In the genomic region with DNA sequence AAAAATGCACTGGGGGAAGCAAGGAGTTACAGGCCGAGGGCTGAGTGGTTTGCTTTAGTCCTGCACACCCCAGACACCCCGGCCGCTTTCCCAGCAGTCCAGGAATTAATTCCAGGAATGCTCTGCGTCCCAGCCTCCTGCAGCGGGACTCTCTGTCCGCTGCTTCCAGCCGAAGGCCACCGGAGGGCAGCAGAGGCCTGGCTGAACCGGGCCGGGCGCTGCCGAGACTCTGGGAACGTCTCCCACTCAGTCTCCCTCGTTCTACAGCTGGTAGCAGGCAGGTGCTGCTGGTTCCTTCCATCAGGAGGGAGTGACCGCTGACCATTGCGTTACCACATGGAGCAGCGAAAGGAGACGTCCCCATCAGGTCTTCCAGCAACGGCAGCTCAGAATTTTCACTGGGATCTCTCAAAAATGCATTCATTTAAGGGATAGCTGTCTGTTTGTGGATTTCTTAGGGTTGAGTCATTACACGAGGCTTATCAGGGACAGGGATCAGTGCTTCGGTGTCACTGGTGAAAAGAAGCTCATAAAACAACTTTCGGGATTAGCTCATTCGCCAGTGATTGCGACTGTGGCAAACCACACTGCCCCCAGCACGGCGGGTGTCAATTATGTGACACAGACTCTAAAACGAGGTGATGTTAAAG, we compare ENCODE assay signal across 1 cellular context.
TF ChIP-seq lines count a peak whose summit lies in the region.

No MANE protein-coding gene starts in this region.

TF ChIP-seq in HCT116, 20 proteins besides CTCF, POLR2A, EP300 and RAD21 (continued from another document):
- TF ChIP-seq EZH2 (IDR thresholded peaks at IDR 0.05) (no peak), CBX3 (IDR thresholded peaks at IDR 0.05; ENCODE audit: low read depth) (peak; percentile 94), YY1 (IDR thresholded peaks at IDR 0.05; ENCODE audit: extremely low read depth, insufficient replicate concordance, low read depth, low read length) (peak; percentile 25), EZH2phosphoT487 (IDR thresholded peaks at IDR 0.05; ENCODE audit: borderline replicate concordance) (no peak), ZFX (IDR thresholded peaks at IDR 0.05) (no peak), SIN3A (IDR thresholded peaks at IDR 0.05; ENCODE audit: low read depth) (no peak), ELF1 (IDR thresholded peaks at IDR 0.05; ENCODE audit: borderline replicate concordance, low read depth) (no peak), SP1 (IDR thresholded peaks at IDR 0.05; ENCODE audit: low read depth) (no peak), SRF (IDR thresholded peaks at IDR 0.05; ENCODE audit: low read depth) (no peak), EGR1 (IDR thresholded peaks at IDR 0.05; ENCODE audit: low read depth) (0 out of 2 replicates have a peak, but pooled peaks have one; percentile 10), FOSL1 (IDR thresholded peaks at IDR 0.05; ENCODE audit: low read depth) (no peak; the same call in 1 of the 2 replicates)
- TF ChIP-seq, protein P1, sequence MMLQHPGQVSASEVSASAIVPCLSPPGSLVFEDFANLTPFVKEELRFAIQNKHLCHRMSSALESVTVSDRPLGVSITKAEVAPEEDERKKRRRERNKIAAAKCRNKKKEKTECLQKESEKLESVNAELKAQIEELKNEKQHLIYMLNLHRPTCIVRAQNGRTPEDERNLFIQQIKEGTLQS (IDR thresholded peaks at IDR 0.05) = no peak
- TF ChIP-seq, protein P2, sequence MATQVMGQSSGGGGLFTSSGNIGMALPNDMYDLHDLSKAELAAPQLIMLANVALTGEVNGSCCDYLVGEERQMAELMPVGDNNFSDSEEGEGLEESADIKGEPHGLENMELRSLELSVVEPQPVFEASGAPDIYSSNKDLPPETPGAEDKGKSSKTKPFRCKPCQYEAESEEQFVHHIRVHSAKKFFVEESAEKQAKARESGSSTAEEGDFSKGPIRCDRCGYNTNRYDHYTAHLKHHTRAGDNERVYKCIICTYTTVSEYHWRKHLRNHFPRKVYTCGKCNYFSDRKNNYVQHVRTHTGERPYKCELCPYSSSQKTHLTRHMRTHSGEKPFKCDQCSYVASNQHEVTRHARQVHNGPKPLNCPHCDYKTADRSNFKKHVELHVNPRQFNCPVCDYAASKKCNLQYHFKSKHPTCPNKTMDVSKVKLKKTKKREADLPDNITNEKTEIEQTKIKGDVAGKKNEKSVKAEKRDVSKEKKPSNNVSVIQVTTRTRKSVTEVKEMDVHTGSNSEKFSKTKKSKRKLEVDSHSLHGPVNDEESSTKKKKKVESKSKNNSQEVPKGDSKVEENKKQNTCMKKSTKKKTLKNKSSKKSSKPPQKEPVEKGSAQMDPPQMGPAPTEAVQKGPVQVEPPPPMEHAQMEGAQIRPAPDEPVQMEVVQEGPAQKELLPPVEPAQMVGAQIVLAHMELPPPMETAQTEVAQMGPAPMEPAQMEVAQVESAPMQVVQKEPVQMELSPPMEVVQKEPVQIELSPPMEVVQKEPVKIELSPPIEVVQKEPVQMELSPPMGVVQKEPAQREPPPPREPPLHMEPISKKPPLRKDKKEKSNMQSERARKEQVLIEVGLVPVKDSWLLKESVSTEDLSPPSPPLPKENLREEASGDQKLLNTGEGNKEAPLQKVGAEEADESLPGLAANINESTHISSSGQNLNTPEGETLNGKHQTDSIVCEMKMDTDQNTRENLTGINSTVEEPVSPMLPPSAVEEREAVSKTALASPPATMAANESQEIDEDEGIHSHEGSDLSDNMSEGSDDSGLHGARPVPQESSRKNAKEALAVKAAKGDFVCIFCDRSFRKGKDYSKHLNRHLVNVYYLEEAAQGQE (IDR thresholded peaks at IDR 0.05; ENCODE audit: low read depth) = no peak
TF ChIP-seq in HCT116: peak in this region for 7.
